29 cellular contexts compared by ENCODE assay signal in genomic region chr21:14787312-14787711, GRCh38.
"Had no signal": no experiment of that assay in that cellular context is flagged by ENCODE, and none has a peak within 500 bp of the region (broad histone marks: within the 10 kb centered on the region; RNA-seq: fewer than 3 reads in every experiment).

No MANE protein-coding gene starts in this region.

- H3K27me3 Mint-ChIP-seq: dendritic cell treated with granulocyte-macrophage colony-stimulating factor and Interleukin-4, amounts not matched to agents 40 ng/mL and 50 ng/mL, for 4 days; effector memory CD8-positive, alpha-beta T cell had no signal

- H3K27me3 ChIP-seq: colonic mucosa, dorsolateral prefrontal cortex, esophagus muscularis mucosa, esophagus squamous epithelium, foreskin keratinocyte, gastrocnemius medialis, gastroesophageal sphincter, heart left ventricle, heart right ventricle had no signal

- H3K4me1 ChIP-seq: colonic mucosa, esophagus muscularis mucosa, esophagus squamous epithelium, foreskin keratinocyte, gastrocnemius medialis, gastroesophageal sphincter, heart left ventricle, heart right ventricle had no signal

- H3K9me3 ChIP-seq: colonic mucosa, esophagus squamous epithelium, gastroesophageal sphincter had no signal

- FAIRE-seq: colon, endometrium, endothelial cell of umbilical vein, frontal cortex had no signal

- ATAC-seq: effector memory CD8-positive, alpha-beta T cell; esophagus mucosa; foreskin keratinocyte; gastrocnemius medialis; gastroesophageal sphincter; heart left ventricle; heart right ventricle had no signal

- H3K4me3 Mint-ChIP-seq: dendritic cell treated with granulocyte-macrophage colony-stimulating factor and Interleukin-4, amounts not matched to agents 40 ng/mL and 50 ng/mL, for 4 days; effector memory CD8-positive, alpha-beta T cell; endodermal cell had no signal

- H3K36me3 ChIP-seq: colonic mucosa, esophagus muscularis mucosa, esophagus squamous epithelium, gastrocnemius medialis, gastroesophageal sphincter, heart left ventricle, heart right ventricle had no signal

- H3K27ac Mint-ChIP-seq: dendritic cell treated with granulocyte-macrophage colony-stimulating factor and Interleukin-4, amounts not matched to agents 40 ng/mL and 50 ng/mL, for 4 days; endodermal cell had no signal

- H3K4me3 ChIP-seq: colonic mucosa, coronary artery, dorsolateral prefrontal cortex, esophagus muscularis mucosa, esophagus squamous epithelium, gastrocnemius medialis, gastroesophageal sphincter, heart left ventricle, heart right ventricle had no signal

- H3K9me3 Mint-ChIP-seq: dendritic cell treated with granulocyte-macrophage colony-stimulating factor and Interleukin-4, amounts not matched to agents 40 ng/mL and 50 ng/mL, for 4 days; effector memory CD8-positive, alpha-beta T cell had no signal

- H3K27ac ChIP-seq: colonic mucosa, coronary artery, dorsolateral prefrontal cortex, epithelial cell of prostate, esophagus muscularis mucosa, esophagus squamous epithelium, foreskin keratinocyte, gastrocnemius medialis, gastroesophageal sphincter, heart left ventricle, heart right ventricle had no signal

- DNase-seq: colonic mucosa; cortex of kidney; dermis blood vessel endothelial cell; dorsolateral prefrontal cortex; effector CD4-positive, alpha-beta T cell; effector CD8-positive, alpha-beta T cell; effector memory CD4-positive, alpha-beta T cell; effector memory CD8-positive, alpha-beta T cell; endodermal cell; erythroblast; esophagus squamous epithelium; foreskin fibroblast; foreskin keratinocyte; foreskin melanocyte; gastrocnemius medialis; glutamatergic neuron; head of caudate nucleus; heart left ventricle; heart right ventricle had no signal
